In genomic region chr3:35088943-35089342, GRCh38 we compare ENCODE assay signal across 26 cellular contexts.
"Had no signal": no experiment of that assay in that cellular context is flagged by ENCODE, and none has a peak within 500 bp of the region (broad histone marks: within the 10 kb centered on the region; RNA-seq: fewer than 3 reads in every experiment).

No MANE protein-coding gene starts in this region.

- H3K27ac Mint-ChIP-seq: activated CD4-positive, alpha-beta T cell treated with anti-CD3 and anti-CD28 coated beads for 36 hours; activated CD8-positive, alpha-beta memory T cell treated with anti-CD3 and anti-CD28 coated beads, Interleukin-2, amount 10 ng/mL, durations not matched to agents 7 days and 5 days; activated CD8-positive, alpha-beta T cell treated with anti-CD3 and anti-CD28 coated beads, Interleukin-2, amount 10 ng/mL, durations not matched to agents 7 days and 5 days; activated naive CD4-positive, alpha-beta T cell treated with anti-CD3 and anti-CD28 coated beads, Interleukin-2, amount 50 U/mL, for 72 hours; activated T-helper 2 cell treated with anti-CD3 and anti-CD28 coated beads, Interferon-gamma antibody, Interleukin-2, Interleukin-4, amounts not matched to agents 10 μg/mL and 5 μg/mL and 100 μg/mL, durations not matched to agents 14 hours and 24 hours and 36 hours; natural killer cell treated with Interleukin-12 subunit alpha and Interleukin-12 subunit beta and Interleukin-15 and Interleukin-18, amount 100 ng/mL, for 72 hours had no signal

- H3K9me3 ChIP-seq: body of pancreas, colonic mucosa, testis had no signal

- H3K4me1 ChIP-seq: body of pancreas, colonic mucosa, gastroesophageal sphincter, testis, transverse colon had no signal

- H3K27me3 Mint-ChIP-seq: activated CD8-positive, alpha-beta memory T cell treated with anti-CD3 and anti-CD28 coated beads, Interleukin-2, amount 10 ng/mL, durations not matched to agents 7 days and 5 days; natural killer cell treated with Interleukin-12 subunit alpha and Interleukin-12 subunit beta and Interleukin-15 and Interleukin-18, amount 100 ng/mL, for 72 hours had no signal

- H3K27ac ChIP-seq: body of pancreas, cardiac muscle cell, colonic mucosa, gastroesophageal sphincter, testis, transverse colon had no signal

- DNase-seq: activated CD4-positive, alpha-beta T cell treated with anti-CD3 and anti-CD28 coated beads for 36 hours; activated CD4-positive, CD25-positive, alpha-beta regulatory T cell; activated CD8-positive, alpha-beta memory T cell treated with anti-CD3 and anti-CD28 coated beads, Interleukin-2, amount 10 ng/mL, durations not matched to agents 7 days and 5 days; activated CD8-positive, alpha-beta T cell treated with anti-CD3 and anti-CD28 coated beads, Interleukin-2, amount 10 ng/mL, durations not matched to agents 7 days and 5 days; activated naive CD4-positive, alpha-beta T cell; activated T-cell treated with anti-CD3 and anti-CD28 coated beads, Interleukin-2, amount 50 U/mL, for 48 hours; body of pancreas; cerebellar nuclear complex; colonic mucosa; effector CD8-positive, alpha-beta T cell; erythroblast; hippocampal formation; left cardiac atrium; left ventricle myocardium superior; mucosa of descending colon; posterior cingulate gyrus; right cardiac atrium; stimulated activated CD4-positive, alpha-beta T cell treated with anti-CD3 and anti-CD28 coated beads, Interleukin-15, amount 100 ng/mL, for 24 hours; stimulated activated naive CD4-positive, alpha-beta T cell treated with Interleukin-2 at 50 U/mL for 16 hours; testis; transverse colon had no signal

- H3K4me3 Mint-ChIP-seq: activated CD4-positive, alpha-beta T cell treated with anti-CD3 and anti-CD28 coated beads for 36 hours; activated CD8-positive, alpha-beta memory T cell treated with anti-CD3 and anti-CD28 coated beads, Interleukin-2, amount 10 ng/mL, durations not matched to agents 7 days and 5 days; activated CD8-positive, alpha-beta T cell treated with anti-CD3 and anti-CD28 coated beads, Interleukin-2, amount 10 ng/mL, durations not matched to agents 7 days and 5 days; natural killer cell treated with Interleukin-12 subunit alpha and Interleukin-12 subunit beta and Interleukin-15 and Interleukin-18, amount 100 ng/mL, for 72 hours had no signal

- H3K36me3 Mint-ChIP-seq: activated CD8-positive, alpha-beta memory T cell treated with anti-CD3 and anti-CD28 coated beads, Interleukin-2, amount 10 ng/mL, durations not matched to agents 7 days and 5 days; natural killer cell treated with Interleukin-12 subunit alpha and Interleukin-12 subunit beta and Interleukin-15 and Interleukin-18, amount 100 ng/mL, for 72 hours had no signal

- H3K27me3 ChIP-seq: body of pancreas, cardiac muscle cell, colonic mucosa, gastroesophageal sphincter, testis, transverse colon had no signal

- H3K4me1 Mint-ChIP-seq: activated CD4-positive, alpha-beta T cell treated with anti-CD3 and anti-CD28 coated beads for 36 hours; activated CD8-positive, alpha-beta memory T cell treated with anti-CD3 and anti-CD28 coated beads, Interleukin-2, amount 10 ng/mL, durations not matched to agents 7 days and 5 days had no signal

- ATAC-seq: activated CD4-positive, alpha-beta T cell treated with anti-CD3 and anti-CD28 coated beads for 36 hours; activated CD8-positive, alpha-beta memory T cell treated with anti-CD3 and anti-CD28 coated beads, Interleukin-2, amount 10 ng/mL, durations not matched to agents 7 days and 5 days; activated CD8-positive, alpha-beta T cell treated with anti-CD3 and anti-CD28 coated beads, Interleukin-2, amount 10 ng/mL, durations not matched to agents 7 days and 5 days; activated naive CD4-positive, alpha-beta T cell treated with anti-CD3 and anti-CD28 coated beads, Interleukin-2, amount 50 U/mL, for 72 hours; body of pancreas; gastroesophageal sphincter; left cardiac atrium; left ventricle myocardium superior; mucosa of descending colon; natural killer cell treated with Interleukin-12 subunit alpha and Interleukin-12 subunit beta and Interleukin-15 and Interleukin-18, amount 100 ng/mL, for 72 hours; right cardiac atrium had no signal
